10 cellular contexts compared by ENCODE assay signal in the genomic region with DNA sequence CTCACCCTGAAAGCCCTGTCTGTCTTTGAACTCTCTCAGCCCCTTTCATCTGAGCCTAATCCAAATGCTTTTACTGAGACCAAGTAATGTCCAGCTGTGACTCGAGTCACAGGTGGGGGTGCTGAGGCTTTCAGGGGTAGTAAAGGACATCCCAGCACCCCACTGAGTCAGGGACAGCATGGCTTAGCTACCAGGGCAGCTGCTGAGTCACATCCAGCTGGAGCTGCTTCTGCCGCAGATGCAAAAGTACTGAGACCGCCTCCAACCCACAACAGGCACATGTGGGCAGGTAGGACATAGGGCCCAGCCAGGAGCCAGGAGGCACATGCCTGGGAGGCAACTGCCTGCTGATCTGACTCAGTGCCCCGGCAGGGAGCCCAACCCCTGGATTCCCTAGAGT. TPM values are rescaled to one million over a fixed set of nuclear protein-coding genes. Genes with fewer than 3 reads are reported as not detected.
DNase-seq lines count a peak whose midpoint lies in the region; ATAC-seq and TF ChIP-seq lines count a peak whose summit lies in the region.
"Had no signal": no experiment of that assay in that cellular context is flagged by ENCODE, and none has a peak within 500 bp of the region (broad histone marks: within the 10 kb centered on the region; RNA-seq: fewer than 3 reads in every experiment).

No MANE protein-coding gene starts in this region.

- no peak overlapping the region for H3K4me3 ChIP-seq in RWPE2 (ENCODE audit: severe bottlenecking)

- ATAC-seq in GM21619 (IDR thresholded peaks at IDR 0.05; ENCODE audit: unreplicated experiment), result peak; percentile 57
- ATAC-seq in RWPE2 (ENCODE audit: low read depth), result peak; percentile 77
- ATAC-seq in esophagus mucosa, result peak; percentile 72
- ATAC-seq in HG03520 (IDR thresholded peaks at IDR 0.05; ENCODE audit: unreplicated experiment), result no peak
- no peak for ATAC-seq in GM21723 (IDR thresholded peaks at IDR 0.05; ENCODE audit: unreplicated experiment)
- ATAC-seq: HepG2 had no signal

- TF ChIP-seq CTCF in RWPE2 (IDR thresholded peaks at IDR 0.05; ENCODE audit: poor library complexity, severe bottlenecking), result no peak

- H3K9me3 ChIP-seq in RWPE2 (ENCODE audit: severe bottlenecking), result no peaks in the 10 kb centered on the region

- peak overlapping the region; percentile 47 for H3K27ac ChIP-seq in RWPE2 (ENCODE audit: poor library complexity, severe bottlenecking)

- no peaks in the 10 kb centered on the region for H3K36me3 ChIP-seq in RWPE2 (ENCODE audit: low read depth)

- H3K27me3 ChIP-seq in RWPE2 (ENCODE audit: insufficient read depth, poor library complexity, severe bottlenecking), result no peaks in the 10 kb centered on the region

- H3K4me1 ChIP-seq in RWPE2 (ENCODE audit: insufficient read depth, poor library complexity, severe bottlenecking), result peaks cover 25% of the 10 kb centered on the region

- DNase-seq in A172 (ENCODE audit: low spot score) (peak; percentile 96), RWPE2 (ENCODE audit: low spot score) (no peak), DMS153 (lab: John Stamatoyannopoulos, UW) (no peak), dermis blood vessel endothelial cell (no peak)

RNA-seq across cellular contexts. Expression of a gene that starts 6.7 kb away (rescaled TPM):
- not detected in 2 replicates for total RNA-seq in A172 (2014; rRNA removed; shearing (Covaris generic))
- 1.2 TPM for total RNA-seq in esophagus mucosa
- 0.09 TPM in 1 of 2 replicates, not detected in the other for total RNA-seq in dermis blood vessel endothelial cell
- total RNA-seq: HepG2, pulmonary artery endothelial cell had no signal

RNA-seq across cellular contexts. Expression of a gene that starts 30.8 kb away (rescaled TPM):
- 2.4 and 3.7 TPM in 2 replicates for total RNA-seq in A172 (2014; rRNA removed; shearing (Covaris generic))
- total RNA-seq in esophagus mucosa (1.5 TPM), dermis blood vessel endothelial cell (0.17 and 0.19 TPM in 2 replicates)
- total RNA-seq: HepG2 had no signal

RNA-seq across cellular contexts. Expression of a gene that starts 42.5 kb away (rescaled TPM):
- total RNA-seq in A172 (2014; rRNA removed; shearing (Covaris generic)), result 0.48 TPM in 1 of 2 replicates, not detected in the other
- total RNA-seq in esophagus mucosa (0.80 TPM), dermis blood vessel endothelial cell (not detected in 2 replicates)
- total RNA-seq: HepG2, pulmonary artery endothelial cell had no signal

RNA-seq across cellular contexts. Expression of a gene that starts 56.1 kb away (rescaled TPM):
- total RNA-seq in A172 (2014; rRNA removed; shearing (Covaris generic)), result 734 and 929 TPM in 2 replicates
- total RNA-seq in esophagus mucosa (406 TPM), dermis blood vessel endothelial cell (276 and 348 TPM in 2 replicates)

Comparison
In these comparisons a context has a peak if more than half of its experiments do, and no peak if none do; other contexts are left out.
1. ATAC-seq: peak in GM21619 (single experiment), RWPE2 (single experiment) and esophagus mucosa (single experiment); none in HG03520 (single experiment) and GM21723 (single experiment).